ENCODE assay signal across 8 cellular contexts in genomic region chr17:1275962-1276736, GRCh38. TPM values are rescaled to one million over a fixed set of nuclear protein-coding genes. Genes with fewer than 3 reads are reported as not detected.
DNase-seq lines count a peak whose midpoint lies in the region; ATAC-seq and TF ChIP-seq lines count a peak whose summit lies in the region.

No MANE protein-coding gene starts in this region.

- no peaks in the 10 kb centered on the region for H3K36me3 ChIP-seq in Loucy (ENCODE audit: insufficient read depth, low read length)

- no peaks in the 10 kb centered on the region for H3K27me3 ChIP-seq in Loucy (ENCODE audit: insufficient read depth, low read length, poor library complexity, severe bottlenecking)

- H3K4me2 ChIP-seq in Loucy (ENCODE audit: low read depth, low read length, poor library complexity, severe bottlenecking): peak overlapping the region; percentile 63

- ATAC-seq in HG02588 (IDR thresholded peaks at IDR 0.05; ENCODE audit: unreplicated experiment) (no peak), HG02970 (IDR thresholded peaks at IDR 0.05; ENCODE audit: low FRiP score, unreplicated experiment) (no peak)

- H3F3A ChIP-seq in Loucy (ENCODE audit: low read depth): no peaks in the 10 kb centered on the region

- no peak overlapping the region for H3K27ac ChIP-seq in coronary artery

- no peaks in the 10 kb centered on the region for H3K9me2 ChIP-seq in Loucy (replicated peaks; ENCODE audit: low read depth, low read length)

- H3K4me3 ChIP-seq in Loucy (ENCODE audit: low read length, poor library complexity, severe bottlenecking) (peak overlapping the region; percentile 45), coronary artery (peak overlapping the region; percentile 29)

- H3K4me1 ChIP-seq in Loucy (ENCODE audit: insufficient read depth, low read length, poor library complexity, severe bottlenecking): peaks cover 4% of the 10 kb centered on the region

- H4K20me1 ChIP-seq in Loucy (ENCODE audit: insufficient read depth, low read length, poor library complexity, severe bottlenecking): no peaks in the 10 kb centered on the region

- peak overlapping the region; percentile 66; the same call in 1 of the 2 replicates for H2AFZ ChIP-seq in Loucy (ENCODE audit: low read length)

- H3K9me3 ChIP-seq in Loucy (ENCODE audit: insufficient read depth, low read depth, low read length): no peaks in the 10 kb centered on the region

- peak; percentile 80 for TF ChIP-seq CTCF in Loucy (conservative IDR thresholded peaks at IDR 0.05; ENCODE audit: low read length)
- TF ChIP-seq CTCF in coronary artery (IDR thresholded peaks at IDR 0.05): peak; percentile 80

- DNase-seq in Daoy (ENCODE audit: low read depth) (peak; percentile 78), coronary artery (ENCODE audit: low spot score) (no peak), lung microvascular endothelial cell (ENCODE audit: low read depth in 2 of 2) (peak; percentile 40 to 62)
- peak; percentile 60 to 71 for DNase-seq in activated CD4-positive, alpha-beta T cell treated with anti-CD3 and anti-CD28 coated beads for 4 hours
- DNase-seq in stimulated activated CD8-positive, alpha-beta memory T cell treated with anti-CD3 and anti-CD28 coated beads, Interleukin-7, amount 100 ng/mL, for 24 hours (ENCODE audit: low read depth): peak; percentile 56

- no peak overlapping the region for H3K9ac ChIP-seq in Loucy (ENCODE audit: low read depth, low read length, poor library complexity, severe bottlenecking)

- no peaks in the 10 kb centered on the region for H3K79me2 ChIP-seq in Loucy (ENCODE audit: insufficient read depth, low read length)

RNA-seq across cellular contexts. Expression of gene TRARG1, which starts 3.3 kb away (rescaled TPM):
- not detected in 2 replicates for total RNA-seq in Daoy (2014; rRNA removed; shearing (Covaris generic))
- not detected in 2 replicates for total RNA-seq in lung microvascular endothelial cell

RNA-seq across cellular contexts. Expression of gene BHLHA9, which starts 5.9 kb away (rescaled TPM):
- not detected in 2 replicates for total RNA-seq in Daoy (2014; rRNA removed; shearing (Covaris generic))
- total RNA-seq in lung microvascular endothelial cell: not detected in 2 replicates
